In the genomic region with DNA sequence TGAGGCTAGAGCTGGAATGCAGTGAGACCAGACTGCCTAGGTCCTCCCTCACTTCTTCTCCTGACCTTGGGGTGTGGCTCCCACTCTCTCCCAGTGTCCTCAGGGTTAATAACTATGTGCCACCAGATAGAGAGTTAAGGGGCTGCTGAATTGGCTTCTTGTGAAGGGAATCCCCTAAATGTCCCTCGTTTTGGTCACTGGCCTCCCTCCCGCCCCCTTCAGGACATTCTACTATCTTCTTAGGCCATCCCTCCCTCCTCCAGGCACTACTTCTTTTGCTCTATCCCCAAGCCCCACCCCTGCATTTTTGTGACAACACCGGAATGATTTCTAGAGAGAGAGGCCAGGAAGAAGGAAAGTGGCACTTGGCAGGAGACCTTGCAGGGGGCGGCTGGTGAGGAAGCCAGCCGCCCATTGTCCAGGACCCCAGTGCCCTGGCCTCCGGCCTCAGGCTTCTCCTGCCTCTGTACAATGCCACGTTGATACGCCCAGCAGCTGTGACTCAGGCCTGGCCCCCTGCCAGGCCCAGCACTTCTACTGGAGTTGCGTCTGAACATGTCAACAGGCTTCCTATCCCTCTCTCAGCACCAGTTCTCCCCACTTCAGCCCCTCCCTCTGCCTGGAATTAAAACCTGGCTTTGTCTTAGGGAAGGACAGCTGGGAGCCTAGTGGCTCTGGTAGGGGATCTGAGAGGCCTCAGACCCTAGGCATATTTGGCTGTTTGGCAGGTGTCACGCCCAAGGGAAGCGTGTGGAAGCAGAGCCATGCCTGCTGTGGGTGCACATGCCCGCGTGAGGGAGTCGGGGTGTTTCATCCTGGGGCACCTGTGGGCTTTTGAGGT, we compare ENCODE assay signal across 8 cellular contexts. TPM values are rescaled to one million over a fixed set of nuclear protein-coding genes. Genes with fewer than 3 reads are reported as not detected.
DNase-seq lines count a peak whose midpoint lies in the region; ATAC-seq and TF ChIP-seq lines count a peak whose summit lies in the region.

No MANE protein-coding gene starts in this region.

- H3K4me1 ChIP-seq in cardiac muscle cell (ENCODE audit: low read depth) = peaks cover 70% of the 10 kb centered on the region

- no peaks in the 10 kb centered on the region for H3K9me3 ChIP-seq in SK-N-MC (ENCODE audit: low read depth, low read length)
- no peaks in the 10 kb centered on the region for H3K9me3 ChIP-seq in cardiac muscle cell (ENCODE audit: low read depth)

- H3K27me3 Mint-ChIP-seq in activated naive CD8-positive, alpha-beta T cell treated with anti-CD3 and anti-CD28 coated beads, Interleukin-2, amount 50 U/mL, for 24 hours = peaks cover 6% of the 10 kb centered on the region

- peak overlapping the region; percentile 48 for H3K4me3 Mint-ChIP-seq in activated naive CD8-positive, alpha-beta T cell treated with anti-CD3 and anti-CD28 coated beads, Interleukin-2, amount 50 U/mL, for 24 hours

- peak; percentile 98 for DNase-seq in EL
- peak; percentile 99 for DNase-seq in NCI-H1105 (lab: John Stamatoyannopoulos, UW)
- no peak for DNase-seq in SK-N-MC (ENCODE audit: low read depth, low spot score)
- DNase-seq in activated naive CD8-positive, alpha-beta T cell treated with anti-CD3 and anti-CD28 coated beads, Interleukin-2, amount 50 U/mL, for 24 hours = peak; percentile 71
- peak; percentile 96 to 98 for DNase-seq in cardiac muscle cell (ENCODE audit: low read depth in 1 of 2, low spot score in 1 of 2)
- peak; percentile 99 for DNase-seq in pons (ENCODE audit: low spot score)

- H3K9me3 Mint-ChIP-seq in activated naive CD8-positive, alpha-beta T cell treated with anti-CD3 and anti-CD28 coated beads, Interleukin-2, amount 50 U/mL, for 24 hours = no peaks in the 10 kb centered on the region

- peak; percentile 25 for TF ChIP-seq CTCF in cardiac muscle cell (IDR thresholded peaks at IDR 0.05; ENCODE audit: low read depth, low read length)

- H3K4me3 ChIP-seq in SK-N-MC = peak overlapping the region; percentile 63
- no peak overlapping the region for H3K4me3 ChIP-seq in cardiac muscle cell

- no peaks in the 10 kb centered on the region for H3K27me3 ChIP-seq in cardiac muscle cell

- H3K9ac ChIP-seq in SK-N-MC (ENCODE audit: insufficient read length) = peak overlapping the region; percentile 60

- H3K36me3 ChIP-seq in SK-N-MC (ENCODE audit: insufficient read depth, low read length) (0 out of 2 replicates have a peak, but pooled peaks cover 5% of the 10 kb centered on the region), cardiac muscle cell (no peaks in the 10 kb centered on the region)

- peak; percentile 13 for ATAC-seq in activated naive CD8-positive, alpha-beta T cell treated with anti-CD3 and anti-CD28 coated beads, Interleukin-2, amount 50 U/mL, for 24 hours
- ATAC-seq in HG02623 (IDR thresholded peaks at IDR 0.05; ENCODE audit: unreplicated experiment) (no peak), GM18858 (IDR thresholded peaks at IDR 0.05; ENCODE audit: unreplicated experiment) (no peak)

- H3K36me3 Mint-ChIP-seq in activated naive CD8-positive, alpha-beta T cell treated with anti-CD3 and anti-CD28 coated beads, Interleukin-2, amount 50 U/mL, for 24 hours (ENCODE audit: low read depth) = peaks cover 21% of the 10 kb centered on the region

- H3K4me1 Mint-ChIP-seq in activated naive CD8-positive, alpha-beta T cell treated with anti-CD3 and anti-CD28 coated beads, Interleukin-2, amount 50 U/mL, for 24 hours = peaks cover 81% of the 10 kb centered on the region

- H3K27ac Mint-ChIP-seq in activated naive CD8-positive, alpha-beta T cell treated with anti-CD3 and anti-CD28 coated beads, Interleukin-2, amount 50 U/mL, for 24 hours = peak overlapping the region; percentile 79

- H3K27ac ChIP-seq in SK-N-MC (peak overlapping the region; percentile 86), cardiac muscle cell (peak overlapping the region; percentile 97)

RNA-seq across cellular contexts. Expression of a gene that starts 9.1 kb away (rescaled TPM):
- 128 and 139 TPM in 2 replicates for total RNA-seq in cardiac muscle cell
- polyA plus RNA-seq in cardiac muscle cell = 99.4 and 149 TPM in 2 replicates

RNA-seq across cellular contexts. Expression of a gene that starts 29.8 kb away (rescaled TPM):
- total RNA-seq in cardiac muscle cell = 3.6 and 8.6 TPM in 2 replicates
- 0.65 and 2.9 TPM in 2 replicates for polyA plus RNA-seq in cardiac muscle cell

RNA-seq across cellular contexts. Expression of a gene that starts 41.3 kb away (rescaled TPM):
- 48.8 and 58.6 TPM in 2 replicates for total RNA-seq in cardiac muscle cell
- polyA plus RNA-seq in cardiac muscle cell = 17.2 and 24.8 TPM in 2 replicates
